Comparison of ENCODE assay signal across 11 cellular contexts in genomic region chr6:140376209-140376608, GRCh38.
"Had no signal": no experiment of that assay in that cellular context is flagged by ENCODE, and none has a peak within 500 bp of the region (broad histone marks: within the 10 kb centered on the region; RNA-seq: fewer than 3 reads in every experiment).

No MANE protein-coding gene starts in this region.

- H3K4me1 ChIP-seq: HAP-1 had no signal

- H3K27ac Mint-ChIP-seq: GM23338, H9, HFFc6 had no signal

- ATAC-seq: GM23338, HCT116 had no signal

- H3K9me3 ChIP-seq: HAP-1 had no signal

- H2AFZ ChIP-seq: GM23248, GM23338 had no signal

- H3K36me3 ChIP-seq: HAP-1 had no signal

- H3K4me3 ChIP-seq: GM23248, GM23338, HAP-1 had no signal

- FAIRE-seq: H1, H54 had no signal

- H3K4me3 Mint-ChIP-seq: GM23338, H9, HFFc6 had no signal

- DNase-seq: GM23248, GOT3, H7, H9, HCEC 1CT, HFFc6 had no signal

- H3K4me2 ChIP-seq: GM23338 had no signal

- H3K27ac ChIP-seq: GM23248 had no signal

- H3K9ac ChIP-seq: GM23248 had no signal
